In the genomic region with DNA sequence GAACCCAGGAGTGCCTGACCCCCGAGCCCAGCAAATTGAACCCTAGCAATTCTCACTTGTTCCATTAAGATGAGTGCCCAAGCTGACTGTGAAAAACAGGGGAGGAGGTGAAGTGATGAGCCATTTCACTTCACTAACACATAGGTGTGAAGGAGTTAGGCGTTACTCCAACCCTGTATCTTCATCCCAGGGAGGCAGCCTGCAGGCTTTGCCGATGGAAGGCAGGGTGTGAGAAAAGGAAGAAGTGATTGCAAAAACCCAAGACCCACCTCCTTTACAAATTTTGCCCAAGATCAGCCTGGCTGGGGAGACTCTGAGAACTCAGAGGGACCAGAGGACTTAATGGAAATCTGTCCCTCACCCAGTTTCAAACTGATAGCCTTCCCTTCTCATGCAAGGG, we compare ENCODE assay signal across 24 cellular contexts.
DNase-seq lines count a peak whose midpoint lies in the region; ATAC-seq and TF ChIP-seq lines count a peak whose summit lies in the region.
"Had no signal": no experiment of that assay in that cellular context is flagged by ENCODE, and none has a peak within 500 bp of the region (broad histone marks: within the 10 kb centered on the region; RNA-seq: fewer than 3 reads in every experiment).

No MANE protein-coding gene starts in this region.

- H3K9ac ChIP-seq in mesendoderm (ENCODE audit: low read length) (peak overlapping the region; percentile 64), MM.1S (ENCODE audit: low read length) (no peak overlapping the region)
- H3K9ac ChIP-seq: GM23248, SK-N-SH had no signal

- H4K20me1 ChIP-seq in MM.1S (ENCODE audit: insufficient read depth, low read length), result no peaks in the 10 kb centered on the region

- WGBS in mesendoderm (ENCODE audit: extremely low coverage, insufficient coverage, low lambda C conversion rate), result no CpG with 5 or more reads among the region's 3 CpGs

- H3K4me3 ChIP-seq in cardiac muscle cell (no peak overlapping the region), mesendoderm (ENCODE audit: low read length) (no peak overlapping the region), MM.1S (ENCODE audit: low read length) (no peak overlapping the region)
- H3K4me3 ChIP-seq: GM23248, HAP-1 had no signal

- H3K4me2 ChIP-seq in mesendoderm (ENCODE audit: low read length) (peak overlapping the region; percentile 6), MM.1S (ENCODE audit: low read depth, low read length) (no peak overlapping the region)
- H3K4me2 ChIP-seq: SK-N-SH had no signal

- H3K27me3 ChIP-seq in cardiac muscle cell (no peaks in the 10 kb centered on the region), mesendoderm (ENCODE audit: insufficient read depth, low read length, poor library complexity) (no peaks in the 10 kb centered on the region), MM.1S (replicated peaks; ENCODE audit: insufficient read depth, low read length) (no peaks in the 10 kb centered on the region)
- H3K27me3 ChIP-seq: BE2C had no signal

- intact Hi-C loops in left ventricle myocardium superior (cut with micrococcal nuclease), result no loop called here

- H4K5ac ChIP-seq in mesendoderm (ENCODE audit: low read length), result peak overlapping the region; percentile 72

- H3K36me3 ChIP-seq in cardiac muscle cell (no peaks in the 10 kb centered on the region), mesendoderm (ENCODE audit: control insufficient read depth, insufficient read depth, low read length) (no peaks in the 10 kb centered on the region), MM.1S (replicated peaks; ENCODE audit: insufficient read depth, low read length) (no peaks in the 10 kb centered on the region)
- H3K36me3 ChIP-seq: BE2C, HAP-1 had no signal

- ATAC-seq in left ventricle myocardium superior (no peak), HG02642 (IDR thresholded peaks at IDR 0.05; ENCODE audit: poor library complexity, unreplicated experiment) (no peak)
- ATAC-seq: PC-3 had no signal

- no peak overlapping the region for H4K8ac ChIP-seq in mesendoderm (ENCODE audit: low read depth, low read length)

- H3K9me2 ChIP-seq in MM.1S (replicated peaks; ENCODE audit: insufficient read depth, low read length), result no peaks in the 10 kb centered on the region
- H3K9me2 ChIP-seq: SK-N-SH had no signal

- DNase-seq in cardiac muscle cell (ENCODE audit: low read depth in 1 of 2, low spot score in 1 of 2) (no peak), left ventricle myocardium superior (no peak), mesendoderm (peak; percentile 94), SKM-1 (lab: John Stamatoyannopoulos, UW; ENCODE audit: unreplicated experiment) (no peak), MM.1S (no peak)
- DNase-seq: 8988T; ACHN; BE2C; CD4-positive, CD25-positive, alpha-beta regulatory T cell; GM23248; HFFc6; NCI-H1092 treated with DMSO at 0.1 percent for 48 hours; NCI-H1436; NCI-H187; NCI-H2081 treated with DMSO at 0.1 percent for 48 hours; NCI-H2171; NCI-H524; NCI-H748 treated with DMSO at 0.1 percent for 48 hours; NK-92 treated with Interleukin-12 subunit alpha and Interleukin-12 subunit beta, amount 100 ng/mL, for 24 hours; PC-3; SK-N-SH had no signal

- H3K27ac ChIP-seq in cardiac muscle cell (peak overlapping the region; percentile 32), cingulate gyrus (ENCODE audit: low read depth, low read length) (peak overlapping the region; percentile 3), mesendoderm (ENCODE audit: low read depth, low read length) (peak overlapping the region; percentile 97), MM.1S (ENCODE audit: low read length) (no peak overlapping the region)
- H3K27ac ChIP-seq: GM23248 had no signal

- H3K79me1 ChIP-seq in mesendoderm (ENCODE audit: low read length), result no peaks in the 10 kb centered on the region

- H2BK5ac ChIP-seq in mesendoderm (ENCODE audit: low read length), result peak overlapping the region; percentile 91

- H3K9me3 ChIP-seq in cardiac muscle cell (ENCODE audit: low read depth), result no peaks in the 10 kb centered on the region
- H3K9me3 ChIP-seq in MM.1S (replicated peaks; ENCODE audit: insufficient read depth, low read length), result no peaks in the 10 kb centered on the region
- H3K9me3 ChIP-seq: BE2C, HAP-1, SK-N-SH had no signal

- H2BK15ac ChIP-seq in mesendoderm (replicated peaks; ENCODE audit: low read depth), result peak overlapping the region; percentile 13

- H3K79me2 ChIP-seq in mesendoderm (ENCODE audit: control insufficient read depth, insufficient read depth, low read length), result no peaks in the 10 kb centered on the region
- H3K79me2 ChIP-seq in MM.1S (ENCODE audit: low read length), result no peaks in the 10 kb centered on the region

- no peak overlapping the region for H3K23ac ChIP-seq in mesendoderm (ENCODE audit: low read length)

- TF ChIP-seq CTCF in cardiac muscle cell (IDR thresholded peaks at IDR 0.05; ENCODE audit: low read depth, low read length), result no peak
- TF ChIP-seq CTCF in MM.1S (IDR thresholded peaks at IDR 0.05; ENCODE audit: low read length), result no peak

- no peaks in the 10 kb centered on the region for H3F3A ChIP-seq in MM.1S (ENCODE audit: insufficient read depth, low read length)

- H3K4me1 ChIP-seq in cardiac muscle cell (ENCODE audit: low read depth) (peaks cover 55% of the 10 kb centered on the region), mesendoderm (ENCODE audit: control insufficient read depth, low read depth, low read length) (peaks cover 19% of the 10 kb centered on the region), MM.1S (ENCODE audit: low read length) (no peaks in the 10 kb centered on the region)
- H3K4me1 ChIP-seq: BE2C, HAP-1 had no signal

- H2BK120ac ChIP-seq in mesendoderm (ENCODE audit: low read depth, low read length), result peak overlapping the region; percentile 94

- H3K56ac ChIP-seq in mesendoderm (ENCODE audit: low read length), result peak overlapping the region; percentile 73

- H3K18ac ChIP-seq in mesendoderm (ENCODE audit: low read length), result peak overlapping the region; percentile 83

- peak overlapping the region; percentile 33 for H2AK5ac ChIP-seq in mesendoderm (ENCODE audit: low read length)

- peak overlapping the region; percentile 31 for H3K4ac ChIP-seq in mesendoderm (ENCODE audit: low read depth, low read length)

- no peak overlapping the region for H2AFZ ChIP-seq in MM.1S (ENCODE audit: low read length)
- H2AFZ ChIP-seq: GM23248 had no signal
